25 cellular contexts compared by ENCODE assay signal in genomic region chr10:18332048-18332447, GRCh38.
DNase-seq lines count a peak whose midpoint lies in the region; ATAC-seq and TF ChIP-seq lines count a peak whose summit lies in the region.
"Had no signal": no experiment of that assay in that cellular context is flagged by ENCODE, and none has a peak within 500 bp of the region (broad histone marks: within the 10 kb centered on the region; RNA-seq: fewer than 3 reads in every experiment).

No MANE protein-coding gene starts in this region.

- H3K36me3 ChIP-seq in breast epithelium = no peaks in the 10 kb centered on the region
- no peaks in the 10 kb centered on the region for H3K36me3 ChIP-seq in gastroesophageal sphincter
- no peaks in the 10 kb centered on the region for H3K36me3 ChIP-seq in sigmoid colon
- H3K36me3 ChIP-seq: adrenal gland had no signal

- TF ChIP-seq EP300 in gastroesophageal sphincter (IDR thresholded peaks at IDR 0.05) = no peak
- no peak for TF ChIP-seq EP300 in sigmoid colon (IDR thresholded peaks at IDR 0.05)

- no peak overlapping the region for H3K27ac ChIP-seq in breast epithelium
- peak overlapping the region in 3 of 4 donors; percentile 73 to 75 (median 75) for H3K27ac ChIP-seq in gastroesophageal sphincter
- H3K27ac ChIP-seq in sigmoid colon = peak overlapping the region in 3 of 4 donors; percentile 56 to 69 (median 65)
- H3K27ac ChIP-seq: adrenal gland had no signal

- CTCF ChIA-PET in MCF 10A (lab: Yijun Ruan, JAX) = interaction anchor here (0.8 kb wide), 1 partner anchor 20 kb away, joined by 3 read pairs; no protein-coding TSS in a partner anchor

- H3K27ac Mint-ChIP-seq in MCF 10A (ENCODE audit: low read depth, unreplicated experiment) = no peak overlapping the region
- H3K27ac Mint-ChIP-seq: activated CD4-positive, alpha-beta memory T cell treated with anti-CD3 and anti-CD28 coated beads for 36 hours; B cell had no signal

- no peaks in the 10 kb centered on the region for H3K27me3 Mint-ChIP-seq in MCF 10A (ENCODE audit: insufficient read depth, unreplicated experiment)
- H3K27me3 Mint-ChIP-seq: activated CD4-positive, alpha-beta memory T cell treated with anti-CD3 and anti-CD28 coated beads for 36 hours; B cell had no signal

- no peak overlapping the region for H3K4me3 ChIP-seq in breast epithelium
- H3K4me3 ChIP-seq in gastroesophageal sphincter = no peak overlapping the region
- H3K4me3 ChIP-seq in sigmoid colon = no peak overlapping the region
- H3K4me3 ChIP-seq: adrenal gland, dorsolateral prefrontal cortex, GM12878 had no signal

- WGBS in gastroesophageal sphincter (ENCODE audit: low coverage in 1 of 2), 2 donors = 59 to 76% methylated on average over 3 to 4 of the region's 4 CpGs
- 88 to 93% methylated on average over 4 of the region's 4 CpGs for WGBS in sigmoid colon, 2 donors

- no peak for TF ChIP-seq CTCF in MCF 10A (IDR thresholded peaks at IDR 0.05; ENCODE audit: unreplicated experiment)
- no peak for TF ChIP-seq CTCF in breast epithelium (IDR thresholded peaks at IDR 0.05)
- no peak for TF ChIP-seq CTCF in gastroesophageal sphincter (IDR thresholded peaks at IDR 0.05)
- TF ChIP-seq CTCF in sigmoid colon (IDR thresholded peaks at IDR 0.05) = no peak

- no TSS peak for BruUV-seq in MCF 10A (replicated peaks; lab: Mats Ljungman, UMichigan)

- ATAC-seq in gastroesophageal sphincter = no peak
- no peak for ATAC-seq in HG03039 (IDR thresholded peaks at IDR 0.05; ENCODE audit: unreplicated experiment)
- ATAC-seq: GM12878; stimulated activated naive CD8-positive, alpha-beta T cell treated with anti-CD3 and anti-CD28 coated beads, Interleukin-15, Interleukin-2, amounts not matched to agents 100 U/mL and 50 U/mL, for 24 hours had no signal

- H3K4me3 Mint-ChIP-seq in MCF 10A (ENCODE audit: unreplicated experiment) = no peak overlapping the region
- H3K4me3 Mint-ChIP-seq: activated CD4-positive, alpha-beta memory T cell treated with anti-CD3 and anti-CD28 coated beads for 36 hours; B cell had no signal

- H3K27me3 ChIP-seq in breast epithelium (no peaks in the 10 kb centered on the region), gastroesophageal sphincter (no peaks in the 10 kb centered on the region), sigmoid colon (no peaks in the 10 kb centered on the region)
- H3K27me3 ChIP-seq: adrenal gland, dorsolateral prefrontal cortex had no signal

- H3K4me1 ChIP-seq in breast epithelium (no peaks in the 10 kb centered on the region), gastroesophageal sphincter (peaks cover 7 to 48% (median 7%) of the 10 kb centered on the region in 3 donors), sigmoid colon (peaks cover 0 to 32% (median 26%) of the 10 kb centered on the region in 4 donors)
- H3K4me1 ChIP-seq: adrenal gland had no signal

- POLR2A ChIA-PET in MCF 10A (lab: Yijun Ruan, JAX) = no interaction called here

- DNase-seq in MCF 10A (ENCODE audit: unreplicated experiment) (peak; percentile 75), breast epithelium (ENCODE audit: low spot score in 2 of 2) (no peak), SKM-1 (lab: John Stamatoyannopoulos, UW; ENCODE audit: unreplicated experiment) (peak; percentile 1), sigmoid colon (no peak), KG1 (lab: John Stamatoyannopoulos, UW) (no peak)
- no peak for DNase-seq in activated CD8-positive, alpha-beta memory T cell treated with anti-CD3 and anti-CD28 coated beads, Interleukin-2, amount 50 U/mL, for 4 hours
- DNase-seq: 8988T; activated CD4-positive, alpha-beta memory T cell treated with anti-CD3 and anti-CD28 coated beads for 36 hours; activated effector memory CD4-positive, alpha-beta T cell treated with anti-CD3 and anti-CD28 coated beads, Interleukin-2, amount 50 U/mL, for 16 hours; adrenal gland; DMS79; dorsolateral prefrontal cortex; hypothalamus; Karpas-422; NCI-H1417; NCI-H510A treated with DMSO at 0.1 percent for 48 hours; RPMI8226; SK-N-SH; stimulated activated CD4-positive, alpha-beta T cell treated with anti-CD3 and anti-CD28 coated beads, Interleukin-4, amount 100 ng/mL, for 4 hours; stimulated activated naive CD8-positive, alpha-beta T cell treated with anti-CD3 and anti-CD28 coated beads, Interleukin-15, Interleukin-2, amounts not matched to agents 100 U/mL and 50 U/mL, for 24 hours; T-helper 9 cell had no signal

- no peaks in the 10 kb centered on the region for H3K9me3 Mint-ChIP-seq in MCF 10A (ENCODE audit: unreplicated experiment)
- H3K9me3 Mint-ChIP-seq: activated CD4-positive, alpha-beta memory T cell treated with anti-CD3 and anti-CD28 coated beads for 36 hours had no signal

- TF ChIP-seq POLR2A in breast epithelium (IDR thresholded peaks at IDR 0.05) (no peak), gastroesophageal sphincter (IDR thresholded peaks at IDR 0.05) (no peak), sigmoid colon (IDR thresholded peaks at IDR 0.05) (no peak)

- H3K36me3 Mint-ChIP-seq in MCF 10A (ENCODE audit: insufficient read depth, unreplicated experiment) = no peaks in the 10 kb centered on the region
- H3K36me3 Mint-ChIP-seq: activated CD4-positive, alpha-beta memory T cell treated with anti-CD3 and anti-CD28 coated beads for 36 hours had no signal

- H3K4me1 Mint-ChIP-seq in MCF 10A (ENCODE audit: insufficient read depth, unreplicated experiment) = peaks cover 8% of the 10 kb centered on the region
- H3K4me1 Mint-ChIP-seq: B cell had no signal

- intact Hi-C loops in MCF 10A (cut with micrococcal nuclease) = no loop called here
- intact Hi-C loops in breast epithelium (cut with DNase I; ENCODE audit: low total_unique reads) = no loop called here
- intact Hi-C loops in sigmoid colon (cut with DNase I) = no loop called here

- H3K9me3 ChIP-seq in breast epithelium = no peaks in the 10 kb centered on the region
- H3K9me3 ChIP-seq in gastroesophageal sphincter = no peaks in the 10 kb centered on the region
- H3K9me3 ChIP-seq in sigmoid colon = no peaks in the 10 kb centered on the region
- H3K9me3 ChIP-seq: adrenal gland, SK-N-SH had no signal

Comparison
In these comparisons a context has a peak if more than half of its experiments do, and no peak if none do; other contexts are left out.
1. DNase-seq: peak in MCF 10A (single experiment) and SKM-1 (single experiment); none in breast epithelium (0 of 2), sigmoid colon (single experiment), activated CD8-positive, alpha-beta memory T cell treated with anti-CD3 and anti-CD28 coated beads, Interleukin-2, amount 50 U/mL, for 4 hours (single experiment) and KG1 (single experiment).
2. H3K27ac ChIP-seq: peak in gastroesophageal sphincter (3 of 4) and sigmoid colon (3 of 4); none in breast epithelium (0 of 2).